In genomic region chr4:1200425-1201035, GRCh38 we compare ENCODE assay signal across 9 cellular contexts. TPM values are rescaled to one million over a fixed set of nuclear protein-coding genes. Genes with fewer than 3 reads are reported as not detected.
DNase-seq lines count a peak whose midpoint lies in the region; ATAC-seq, FAIRE-seq and TF ChIP-seq lines count a peak whose summit lies in the region.
"Had no signal": no experiment of that assay in that cellular context is flagged by ENCODE, and none has a peak within 500 bp of the region (broad histone marks: within the 10 kb centered on the region; RNA-seq: fewer than 3 reads in every experiment).

No MANE protein-coding gene starts in this region.

- peak overlapping the region; percentile 88 for H3K27ac ChIP-seq in lower lobe of right lung
- H3K27ac ChIP-seq: parathyroid adenoma had no signal

- H3K9me3 ChIP-seq in lower lobe of right lung = no peaks in the 10 kb centered on the region

- no peaks in the 10 kb centered on the region for H3K27me3 ChIP-seq in lower lobe of right lung (ENCODE audit: low read depth)

- intact Hi-C loops in lower lobe of right lung (cut with DNase I) = no loop called here

- TF ChIP-seq CTCF in lower lobe of right lung (IDR thresholded peaks at IDR 0.05) = no peak

- H3K4me1 ChIP-seq in lower lobe of right lung = peaks cover 59% of the 10 kb centered on the region
- H3K4me1 ChIP-seq: parathyroid adenoma had no signal

- peak overlapping the region; percentile 38 for H3K4me3 ChIP-seq in lower lobe of right lung

- DNase-seq in HTR-8/SVneo (ENCODE audit: insufficient read length, low spot score) = peak; percentile 82
- DNase-seq in amniotic epithelial cell (ENCODE audit: low read depth) = peak; percentile 90
- DNase-seq in lower lobe of right lung = peak; percentile 58
- no peak for DNase-seq in NCI-H446 treated with DMSO at 0.1 percent for 48 hours (lab: John Stamatoyannopoulos, UW)
- no peak for DNase-seq in NCI-H1092 treated with DMSO at 0.1 percent for 48 hours (lab: John Stamatoyannopoulos, UW)
- no peak for DNase-seq in NCI-H146 treated with DMSO at 0.1 percent for 48 hours (lab: John Stamatoyannopoulos, UW; ENCODE audit: unreplicated experiment)

- ATAC-seq in GM18861 (IDR thresholded peaks at IDR 0.05; ENCODE audit: unreplicated experiment) (peak; percentile 15), lower lobe of right lung (peak; percentile 44 to 52), GM19452 (IDR thresholded peaks at IDR 0.05; ENCODE audit: unreplicated experiment) (no peak)

- FAIRE-seq in HTR-8/SVneo (lab: Jason Lieb, UNC) = peak; percentile 82

- no peaks in the 10 kb centered on the region for H3K36me3 ChIP-seq in lower lobe of right lung

RNA-seq across cellular contexts. Expression of gene SPON2, which starts 28.1 kb away (rescaled TPM):
- 32.0 TPM for total RNA-seq in lower lobe of right lung

RNA-seq across cellular contexts. Expression of gene CTBP1, which starts 48.4 kb away (rescaled TPM):
- total RNA-seq in lower lobe of right lung = 165 TPM

Comparison
In these comparisons a context has a peak if more than half of its experiments do, and no peak if none do; other contexts are left out.
1. DNase-seq: peak in HTR-8/SVneo (single experiment), amniotic epithelial cell (single experiment) and lower lobe of right lung (single experiment); none in NCI-H446 treated with DMSO at 0.1 percent for 48 hours (single experiment), NCI-H1092 treated with DMSO at 0.1 percent for 48 hours (single experiment) and NCI-H146 treated with DMSO at 0.1 percent for 48 hours (single experiment).